8 cellular contexts compared by ENCODE assay signal in the genomic region with DNA sequence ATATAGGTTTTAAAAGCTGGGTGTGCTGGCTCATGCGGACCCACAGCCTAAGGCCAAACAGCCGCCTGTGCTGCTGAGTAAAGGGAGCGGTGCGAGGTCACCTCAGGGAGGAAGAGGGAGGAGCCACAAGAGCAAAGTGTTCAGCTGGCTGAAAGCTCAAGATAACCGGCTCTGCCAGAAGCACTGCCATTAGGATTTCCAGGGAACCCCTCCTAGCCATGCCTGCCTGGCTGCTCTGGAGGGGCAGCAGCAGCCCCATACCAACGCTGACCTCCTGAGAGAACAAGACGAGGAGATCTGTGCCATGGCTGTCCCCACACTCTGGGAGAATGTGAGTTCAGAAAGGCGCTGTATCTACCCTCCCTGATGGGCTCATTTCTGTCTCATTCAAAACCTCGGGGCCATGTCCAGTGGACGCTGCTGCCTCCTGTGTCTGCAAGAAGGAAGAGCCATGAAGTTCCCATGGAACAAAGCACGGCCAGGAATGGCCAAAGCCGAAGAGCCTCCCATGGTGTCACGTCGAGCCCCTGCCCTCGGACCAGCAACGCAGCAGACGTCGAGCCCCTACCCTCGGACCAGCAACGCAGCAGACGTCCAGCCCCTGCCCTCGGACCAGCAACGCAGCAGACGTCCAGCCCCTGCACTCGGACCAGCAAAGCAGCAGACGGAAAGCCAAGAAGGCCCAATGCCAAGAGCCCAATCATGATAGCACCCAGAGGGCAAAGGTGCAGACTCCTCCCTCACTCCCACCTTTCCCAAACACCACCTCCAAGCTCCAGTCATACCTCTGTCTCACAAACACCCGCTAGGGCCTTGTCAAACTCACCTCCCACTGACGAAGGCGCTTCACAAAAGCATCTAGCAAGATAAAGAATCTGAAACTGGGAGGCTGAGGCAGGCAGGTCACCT.
DNase-seq lines count a peak whose midpoint lies in the region; ATAC-seq and TF ChIP-seq lines count a peak whose summit lies in the region.

No MANE protein-coding gene starts in this region.

- H3K36me3 Mint-ChIP-seq in CD4-positive, alpha-beta T cell (ENCODE audit: low read depth) = peaks cover 23% of the 10 kb centered on the region

- H3K36me3 ChIP-seq in lung (ENCODE audit: control insufficient read depth in 2 of 2, insufficient read depth in 2 of 2, low read length in 2 of 2) = no peaks in the 10 kb centered on the region

- POLR2A ChIA-PET in CD4-positive, alpha-beta T cell (lab: Charles Lee) = interaction anchor here (0.7 kb wide), 1 partner anchor 20 kb away, joined by 3 read pairs; no protein-coding TSS in a partner anchor

- H3K27me3 ChIP-seq in CD4-positive, alpha-beta T cell (ENCODE audit: control insufficient read depth, insufficient read depth, low read length) = no peaks in the 10 kb centered on the region
- H3K27me3 ChIP-seq in lung (ENCODE audit: control insufficient read depth, insufficient read depth) = no peaks in the 10 kb centered on the region

- H3K27ac ChIP-seq in CD4-positive, alpha-beta T cell (ENCODE audit: low read depth, low read length) = no peak overlapping the region
- H3K27ac ChIP-seq in lung (ENCODE audit: low read depth in 1 of 2, low read length in 1 of 2) = peak overlapping the region in 1 of 2 donors; percentile 57

- H3K9me3 Mint-ChIP-seq in CD4-positive, alpha-beta T cell = no peaks in the 10 kb centered on the region

- peak overlapping the region; percentile 54 for H3K27ac Mint-ChIP-seq in CD4-positive, alpha-beta T cell

- intact Hi-C loops in CD4-positive, alpha-beta T cell (cut with DNase I, micrococcal nuclease) = no loop called here
- intact Hi-C loops in lower leg skin (cut with DNase I; ENCODE audit: low total_unique reads) = no loop called here

- peak in 2 of 10 experiments; percentile 13 to 44 for DNase-seq in CD4-positive, alpha-beta T cell
- peak; percentile 27 for DNase-seq in MV-4-11 (lab: John Stamatoyannopoulos, UW)
- DNase-seq in T47D (ENCODE audit: low read depth in 1 of 2, low spot score in 1 of 2) = peak; percentile 91 to 96
- peak; percentile 62 for DNase-seq in lung (ENCODE audit: low spot score)
- no peak for DNase-seq in lower leg skin (ENCODE audit: low spot score in 2 of 2)
- DNase-seq in DMS79 (lab: John Stamatoyannopoulos, UW) = no peak

- TF ChIP-seq CTCF in CD4-positive, alpha-beta T cell (IDR thresholded peaks at IDR 0.05) = no peak
- no peak for TF ChIP-seq CTCF in lung (IDR thresholded peaks at IDR 0.05; ENCODE audit: control extremely low read depth, extremely low read depth)
- no peak for TF ChIP-seq CTCF in lower leg skin (IDR thresholded peaks at IDR 0.05)

- peaks cover 4 to 34% of the 10 kb centered on the region in 2 donors for H3K4me1 ChIP-seq in lung (ENCODE audit: control insufficient read depth in 2 of 2, insufficient read depth in 2 of 2, low read length in 2 of 2)

- WGBS in lung, 2 donors = 52 to 59% methylated on average over 29 of the region's 29 CpGs
- WGBS in lower leg skin, 2 donors = 60% methylated on average over 29 of the region's 29 CpGs

- CTCF ChIA-PET in CD4-positive, alpha-beta T cell (lab: Charles Lee) = no interaction called here

- in situ Hi-C loops in T47D (cut with HindIII; ENCODE audit: low pct_unique_long_range_greater_than_20kb, low sequenced_read_pairs) = no loop called here

- peaks cover 93% of the 10 kb centered on the region for H3K4me1 Mint-ChIP-seq in CD4-positive, alpha-beta T cell (ENCODE audit: low read depth)

- no peak for TF ChIP-seq POLR2A in lower leg skin (IDR thresholded peaks at IDR 0.05)

- ATAC-seq in CD4-positive, alpha-beta T cell (ENCODE audit: poor library complexity) = peak; percentile 24
- ATAC-seq in lung (ENCODE audit: insufficient read depth, low FRiP score) = peak; percentile 69
- ATAC-seq in HG03135 (IDR thresholded peaks at IDR 0.05; ENCODE audit: unreplicated experiment) = no peak
- ATAC-seq in GM18868 (IDR thresholded peaks at IDR 0.05; ENCODE audit: unreplicated experiment) = no peak

- no peaks in the 10 kb centered on the region for H3K9me3 ChIP-seq in CD4-positive, alpha-beta T cell (ENCODE audit: control insufficient read depth, low read length)
- no peaks in the 10 kb centered on the region for H3K9me3 ChIP-seq in lung (ENCODE audit: control insufficient read depth in 2 of 2, insufficient read depth in 1 of 2, low read length in 1 of 2)

- H3K27me3 Mint-ChIP-seq in CD4-positive, alpha-beta T cell = no peaks in the 10 kb centered on the region

- H3K4me3 ChIP-seq in lung (no peak overlapping the region), lower leg skin (ENCODE audit: low read depth, poor library complexity, severe bottlenecking) (no peak overlapping the region)

- peak overlapping the region; percentile 78 for H3K4me3 Mint-ChIP-seq in CD4-positive, alpha-beta T cell

Comparison
In these comparisons a context has a peak if more than half of its experiments do, and no peak if none do; other contexts are left out.
1. ATAC-seq: peak in CD4-positive, alpha-beta T cell (single experiment) and lung (single experiment); none in HG03135 (single experiment) and GM18868 (single experiment).
2. DNase-seq: peak in MV-4-11 (single experiment), T47D (2 of 2) and lung (single experiment); none in lower leg skin (0 of 2) and DMS79 (single experiment).